Comparison of ENCODE assay signal across 7 cellular contexts in the genomic region with DNA sequence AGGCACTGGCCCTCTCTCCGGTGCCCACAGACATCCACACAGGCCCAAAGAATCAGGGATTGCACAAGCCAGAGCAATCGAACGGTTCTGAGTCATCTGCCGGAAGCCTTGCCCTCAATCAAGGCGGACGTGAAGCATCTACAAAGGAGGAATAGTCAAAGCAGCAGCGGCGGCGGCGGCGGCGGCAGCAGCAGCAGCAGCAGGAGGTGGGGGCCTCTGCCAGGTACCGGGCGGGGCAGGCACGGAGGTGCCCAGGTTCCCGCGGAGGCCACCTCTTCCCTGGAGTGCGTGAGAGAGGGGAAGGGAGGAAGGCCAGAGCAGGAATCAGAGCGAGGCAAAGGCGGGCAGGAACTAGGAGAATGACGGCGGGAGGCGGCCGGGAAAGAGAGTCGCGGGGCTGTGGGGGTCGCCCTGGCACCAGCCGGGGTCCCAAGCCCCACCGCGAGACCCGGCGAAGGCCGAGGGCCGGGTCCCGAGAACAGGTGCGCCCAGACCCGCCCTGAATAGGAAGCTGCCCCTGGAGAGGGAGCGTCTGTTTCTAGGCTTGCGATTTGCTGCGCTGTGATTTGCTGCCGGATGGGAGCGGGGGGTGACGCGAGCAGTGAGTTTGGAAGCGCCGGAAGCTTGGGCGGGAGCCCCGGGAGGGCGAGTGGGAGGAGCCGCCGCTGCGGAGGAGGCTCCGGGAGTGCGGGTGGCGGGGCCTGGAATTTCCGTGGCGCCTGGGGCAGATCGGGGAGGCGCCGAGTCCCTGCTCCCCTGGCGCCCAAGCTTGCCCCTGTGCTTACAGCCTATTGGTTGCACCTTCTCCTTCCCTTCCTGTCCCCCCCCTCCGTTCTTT. TPM values are rescaled to one million over a fixed set of nuclear protein-coding genes. Genes with fewer than 3 reads are reported as not detected.
A peak's percentile ranks its signal among the peaks of the same experiment; 100 is the strongest.
DNase-seq lines count a peak whose midpoint lies in the region; ATAC-seq, FAIRE-seq and TF ChIP-seq lines count a peak whose summit lies in the region.

Gene SERPINB8 (plus strand): TSS at position 117 of the 838 bp plus-strand sequence. CDS start 8,228 bp downstream, outside the sequence.

- H3K4me1 Mint-ChIP-seq in WTC11 (peaks cover 21% of the 10 kb centered on the region), immature natural killer cell (peaks cover 32 to 33% of the 10 kb centered on the region in 2 donors)

- WGBS in smooth muscle cell (ENCODE audit: low lambda C conversion rate), result under 1% methylated on average over 57 of the region's 62 CpGs

- peaks cover 2% of the 10 kb centered on the region for H3F3A ChIP-seq in smooth muscle cell (ENCODE audit: low read depth)

- H3K4me3 Mint-ChIP-seq in WTC11, result peak within 1 kb of the TSS; percentile 90
- peak within 1 kb of the TSS; percentile 87 to 97 (median 95) for H3K4me3 Mint-ChIP-seq in immature natural killer cell

- H3K9me3 Mint-ChIP-seq in WTC11, result no peaks in the 10 kb centered on the region
- no peaks in the 10 kb centered on the region for H3K9me3 Mint-ChIP-seq in immature natural killer cell

- DNase-seq in NCI-H2107 (lab: John Stamatoyannopoulos, UW) (peak; percentile 95), WTC11 (ENCODE audit: low spot score) (peak; percentile 91), bronchial epithelial cell (ENCODE audit: low read depth) (peak; percentile 92), immature natural killer cell (peak; percentile 49 to 64 (median 52)), smooth muscle cell (lab: John Stamatoyannopoulos, UW; ENCODE audit: unreplicated experiment) (peak; percentile 75)

- no peaks in the 10 kb centered on the region for H3K27me3 ChIP-seq in bronchial epithelial cell (ENCODE audit: control insufficient read depth, insufficient read depth, low read length)
- H3K27me3 ChIP-seq in smooth muscle cell (ENCODE audit: low read depth), result no peaks in the 10 kb centered on the region

- H2AFZ ChIP-seq in smooth muscle cell (ENCODE audit: low read depth), result peak within 1 kb of the TSS; percentile 54

- no peaks in the 10 kb centered on the region for H3K9me3 ChIP-seq in smooth muscle cell (replicated peaks; ENCODE audit: low read depth)

- H3K79me2 ChIP-seq in smooth muscle cell (ENCODE audit: low read depth), result peaks cover 21% of the 10 kb centered on the region

- H3K36me3 Mint-ChIP-seq in WTC11 (no peaks in the 10 kb centered on the region), immature natural killer cell (no peaks in the 10 kb centered on the region)

- peak within 1 kb of the TSS; percentile 90 for H3K4me3 ChIP-seq in bronchial epithelial cell (ENCODE audit: low read depth, low read length)
- H3K4me3 ChIP-seq in smooth muscle cell, result peak within 1 kb of the TSS; percentile 77

- POLR2A ChIA-PET in WTC11 (lab: Charles Lee), result interaction anchor here (1.0 kb wide), 1 partner anchor 24 kb away, joined by 4 read pairs; no protein-coding TSS in a partner anchor

- TF ChIP-seq CTCF in WTC11 (IDR thresholded peaks at IDR 0.05) (no peak), bronchial epithelial cell (IDR thresholded peaks at IDR 0.05; ENCODE audit: insufficient read depth, low read length, severe bottlenecking) (no peak), smooth muscle cell (IDR thresholded peaks at IDR 0.05; ENCODE audit: borderline replicate concordance, insufficient read depth, poor library complexity, severe bottlenecking) (no peak)

- H3K27ac ChIP-seq in smooth muscle cell (ENCODE audit: low read depth), result peak within 1 kb of the TSS; percentile 96

- H3K4me1 ChIP-seq in smooth muscle cell (ENCODE audit: low read depth), result peaks cover 9% of the 10 kb centered on the region

- no peaks in the 10 kb centered on the region for H4K20me1 ChIP-seq in smooth muscle cell (ENCODE audit: low read depth)

- H3K27me3 Mint-ChIP-seq in WTC11 (ENCODE audit: low read depth), result peaks cover 50% of the 10 kb centered on the region
- peaks cover 2 to 8% (median 4%) of the 10 kb centered on the region in 3 donors for H3K27me3 Mint-ChIP-seq in immature natural killer cell (ENCODE audit: low read depth in 3 of 3)

- H3K36me3 ChIP-seq in bronchial epithelial cell (ENCODE audit: control insufficient read depth, insufficient read depth, low read length) (peaks cover 1% of the 10 kb centered on the region), smooth muscle cell (ENCODE audit: low read depth) (no peaks in the 10 kb centered on the region)

- ATAC-seq in GM18517 (IDR thresholded peaks at IDR 0.05; ENCODE audit: unreplicated experiment) (peak; percentile 93), HG03045 (IDR thresholded peaks at IDR 0.05; ENCODE audit: unreplicated experiment) (peak; percentile 95), WTC11 (peak; percentile 93)

- peak within 1 kb of the TSS; percentile 93 for H3K9ac ChIP-seq in smooth muscle cell (ENCODE audit: low read depth)

- no peak for FAIRE-seq in bronchial epithelial cell (lab: Jason Lieb, UNC)

- H3K27ac Mint-ChIP-seq in WTC11, result peak within 1 kb of the TSS; percentile 97
- peak within 1 kb of the TSS; percentile 73 to 92 (median 90) for H3K27ac Mint-ChIP-seq in immature natural killer cell

- H3K4me2 ChIP-seq in smooth muscle cell, result peak within 1 kb of the TSS; percentile 91

- CTCF ChIA-PET in WTC11 (lab: Charles Lee), result interaction anchor here (1.0 to 2.2 kb wide), 3 partner anchors 10 to 33 kb away, joined by 3 to 10 read pairs (median 5); no protein-coding TSS in a partner anchor

TF ChIP-seq in WTC11, 78 proteins besides CTCF, POLR2A, EP300 and RAD21 (continues in another document):
- TF ChIP-seq, protein P1, sequence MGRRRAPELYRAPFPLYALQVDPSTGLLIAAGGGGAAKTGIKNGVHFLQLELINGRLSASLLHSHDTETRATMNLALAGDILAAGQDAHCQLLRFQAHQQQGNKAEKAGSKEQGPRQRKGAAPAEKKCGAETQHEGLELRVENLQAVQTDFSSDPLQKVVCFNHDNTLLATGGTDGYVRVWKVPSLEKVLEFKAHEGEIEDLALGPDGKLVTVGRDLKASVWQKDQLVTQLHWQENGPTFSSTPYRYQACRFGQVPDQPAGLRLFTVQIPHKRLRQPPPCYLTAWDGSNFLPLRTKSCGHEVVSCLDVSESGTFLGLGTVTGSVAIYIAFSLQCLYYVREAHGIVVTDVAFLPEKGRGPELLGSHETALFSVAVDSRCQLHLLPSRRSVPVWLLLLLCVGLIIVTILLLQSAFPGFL (CRISPR knock-in tag; IDR thresholded peaks at IDR 0.05; ENCODE audit: borderline replicate concordance), result no peak
- TF ChIP-seq E2F4 (CRISPR knock-in tag; IDR thresholded peaks at IDR 0.05; ENCODE audit: borderline replicate concordance, low read depth) (no peak), IRF2 (CRISPR knock-in tag; IDR thresholded peaks at IDR 0.05; ENCODE audit: borderline replicate concordance, low read depth) (no peak), ZNF512 (CRISPR knock-in tag; IDR thresholded peaks at IDR 0.05; ENCODE audit: borderline replicate concordance) (0 out of 2 replicates have a peak, but pooled peaks have one; percentile 35), ETV6 (CRISPR knock-in tag; IDR thresholded peaks at IDR 0.05) (peak; percentile 66; the same call in 1 of the 2 replicates), MXD4 (CRISPR knock-in tag; IDR thresholded peaks at IDR 0.05; ENCODE audit: borderline replicate concordance) (no peak), ZNF263 (CRISPR knock-in tag; IDR thresholded peaks at IDR 0.05; ENCODE audit: low read depth) (no peak)
- TF ChIP-seq, protein P2, sequence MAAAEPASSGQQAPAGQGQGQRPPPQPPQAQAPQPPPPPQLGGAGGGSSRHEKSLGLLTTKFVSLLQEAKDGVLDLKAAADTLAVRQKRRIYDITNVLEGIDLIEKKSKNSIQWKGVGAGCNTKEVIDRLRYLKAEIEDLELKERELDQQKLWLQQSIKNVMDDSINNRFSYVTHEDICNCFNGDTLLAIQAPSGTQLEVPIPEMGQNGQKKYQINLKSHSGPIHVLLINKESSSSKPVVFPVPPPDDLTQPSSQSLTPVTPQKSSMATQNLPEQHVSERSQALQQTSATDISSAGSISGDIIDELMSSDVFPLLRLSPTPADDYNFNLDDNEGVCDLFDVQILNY (CRISPR knock-in tag; IDR thresholded peaks at IDR 0.05), result no peak; the same call in 1 of the 2 replicates

RNA-seq across cellular contexts. Expression of gene SERPINB8, which starts in this region (rescaled TPM):
- total RNA-seq in WTC11 (2021) (0.46 to 0.73 TPM (median 0.57 TPM) in 3 replicates), bronchial epithelial cell (27.9 and 64.8 TPM in 2 replicates), smooth muscle cell (13.9 and 20.5 TPM in 2 replicates)
- polyA plus RNA-seq in immature natural killer cell (10 to 100 TPM in 2 of 3 donors, 1 to 10 TPM in 1; 9.0 to 17.7 (median 10.3) TPM), smooth muscle cell (12.0 and 15.9 TPM in 2 replicates)

Comparison
In these comparisons a context has a peak if more than half of its experiments do, and no peak if none do; other contexts are left out.
1. Peak in every context shown above with its lines: DNase-seq, ATAC-seq, H3K4me3 ChIP-seq and H3K27ac ChIP-seq.
2. Peak in DNase-seq and ATAC-seq in WTC11; RNA of the gene not detected or under 1 TPM.